Comparison of ENCODE assay signal across 1 cellular context in the genomic region with DNA sequence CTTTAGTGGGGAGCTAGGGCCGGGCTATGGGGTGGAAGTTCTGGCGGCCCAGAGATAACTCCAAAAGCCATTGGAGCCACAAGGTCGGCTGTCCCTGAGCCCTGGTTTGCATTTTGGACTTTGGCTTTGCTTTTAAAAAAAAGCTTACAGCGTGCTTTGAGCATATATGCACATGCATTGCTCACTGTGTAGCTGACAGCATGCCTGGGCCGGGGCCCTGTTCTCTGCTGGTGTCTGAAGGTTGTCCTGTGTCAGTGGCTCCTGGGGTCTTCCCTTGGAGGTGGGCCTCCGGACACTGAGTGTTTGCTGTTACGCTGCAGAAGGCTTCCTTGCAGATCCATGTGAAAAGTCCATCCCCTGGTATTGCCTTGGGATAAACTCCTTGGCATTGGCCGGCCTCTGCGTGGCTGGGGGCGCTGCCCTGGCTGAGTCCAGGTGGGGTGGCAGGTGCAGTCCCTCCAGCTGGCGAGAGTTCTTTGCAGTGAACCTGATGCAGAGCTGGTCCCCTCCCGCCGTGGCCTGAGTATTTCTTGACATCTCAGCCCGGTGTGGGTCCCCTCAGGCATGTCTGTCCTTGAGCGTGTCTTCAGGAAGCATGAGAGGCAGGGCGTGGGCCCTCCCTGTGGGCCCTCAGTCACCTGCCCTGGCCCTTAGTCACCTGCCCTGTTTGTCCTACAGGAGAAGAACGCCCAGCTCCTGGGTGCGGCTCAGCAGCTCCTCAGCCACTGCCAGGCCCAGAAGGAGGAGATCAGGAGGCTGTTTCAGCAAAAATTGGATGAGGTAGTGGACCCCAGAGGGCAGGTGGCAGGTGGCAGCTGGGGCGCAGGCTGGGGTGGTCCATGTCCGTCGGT.
A peak's percentile ranks its signal among the peaks of the same experiment; 100 is the strongest.
TF ChIP-seq lines count a peak whose summit lies in the region.

No MANE protein-coding gene starts in this region.

TF ChIP-seq in HepG2, 621 proteins besides CTCF, POLR2A, EP300 and RAD21 (continued from another document and continues in another):
- TF ChIP-seq YY1 (IDR thresholded peaks at IDR 0.05; ENCODE audit: insufficient read depth, insufficient replicate concordance, low read depth, low read length) (no peak), EZH2 (conservative IDR thresholded peaks at IDR 0.05; ENCODE audit: low read depth, low read length) (no peak), ZNF230 (CRISPR knock-in tag; IDR thresholded peaks at IDR 0.05) (peak; percentile 90; the same call in 1 of the 2 replicates), BRCA1 (CRISPR knock-in tag; IDR thresholded peaks at IDR 0.05) (peak; percentile 96), NCOA1 (CRISPR knock-in tag; IDR thresholded peaks at IDR 0.05) (0 out of 2 replicates have a peak, but pooled peaks have one; percentile 39), HNRNPUL1 (IDR thresholded peaks at IDR 0.05; ENCODE audit: low read depth, low read length) (no peak), ZNF747 (CRISPR knock-in tag; IDR thresholded peaks at IDR 0.05; ENCODE audit: borderline replicate concordance) (peak; percentile 66; the same call in 1 of the 2 replicates), SNRNP70 (IDR thresholded peaks at IDR 0.05; ENCODE audit: low read depth, low read length) (no peak), KDM3A (CRISPR knock-in tag; IDR thresholded peaks at IDR 0.05; ENCODE audit: low read depth) (no peak), PCBP1 (IDR thresholded peaks at IDR 0.05; ENCODE audit: borderline replicate concordance, low read depth, low read length) (no peak), TSC22D2 (CRISPR knock-in tag; IDR thresholded peaks at IDR 0.05; ENCODE audit: borderline replicate concordance) (peak; percentile 49; the same call in 1 of the 2 replicates), ZNF326 (CRISPR knock-in tag; IDR thresholded peaks at IDR 0.05; ENCODE audit: borderline replicate concordance) (no peak), ZMYM3 (CRISPR knock-in tag; IDR thresholded peaks at IDR 0.05) (no peak), ZNF790 (CRISPR knock-in tag; IDR thresholded peaks at IDR 0.05; ENCODE audit: borderline replicate concordance) (peak; percentile 62; the same call in 1 of the 2 replicates), CREM (IDR thresholded peaks at IDR 0.05) (no peak; the same call in 1 of the 2 replicates), CREM (CRISPR knock-in tag; IDR thresholded peaks at IDR 0.05) (no peak), SALL1 (CRISPR knock-in tag; IDR thresholded peaks at IDR 0.05) (peak; percentile 94), ATF7-NPFF (CRISPR knock-in tag; IDR thresholded peaks at IDR 0.05; ENCODE audit: low read depth) (peak; percentile 76), ZNF253 (CRISPR knock-in tag; IDR thresholded peaks at IDR 0.05; ENCODE audit: borderline replicate concordance) (peak; percentile 91; the same call in 1 of the 2 replicates), KLF9 (CRISPR knock-in tag; IDR thresholded peaks at IDR 0.05; ENCODE audit: low read depth) (peak; percentile 89; the same call in 1 of the 2 replicates), NFKB2 (CRISPR knock-in tag; IDR thresholded peaks at IDR 0.05; ENCODE audit: borderline replicate concordance) (peak; percentile 90), ZNF652 (CRISPR knock-in tag; IDR thresholded peaks at IDR 0.05; ENCODE audit: borderline replicate concordance, low read depth) (no peak), CBX1 (IDR thresholded peaks at IDR 0.05; ENCODE audit: low read depth) (no peak), ZNF749 (CRISPR knock-in tag; IDR thresholded peaks at IDR 0.05; ENCODE audit: borderline replicate concordance) (peak; percentile 88; the same call in 1 of the 2 replicates), ZNF570 (CRISPR knock-in tag; IDR thresholded peaks at IDR 0.05; ENCODE audit: borderline replicate concordance) (0 out of 2 replicates have a peak, but pooled peaks have one; percentile 80)
- TF ChIP-seq, protein P1, sequence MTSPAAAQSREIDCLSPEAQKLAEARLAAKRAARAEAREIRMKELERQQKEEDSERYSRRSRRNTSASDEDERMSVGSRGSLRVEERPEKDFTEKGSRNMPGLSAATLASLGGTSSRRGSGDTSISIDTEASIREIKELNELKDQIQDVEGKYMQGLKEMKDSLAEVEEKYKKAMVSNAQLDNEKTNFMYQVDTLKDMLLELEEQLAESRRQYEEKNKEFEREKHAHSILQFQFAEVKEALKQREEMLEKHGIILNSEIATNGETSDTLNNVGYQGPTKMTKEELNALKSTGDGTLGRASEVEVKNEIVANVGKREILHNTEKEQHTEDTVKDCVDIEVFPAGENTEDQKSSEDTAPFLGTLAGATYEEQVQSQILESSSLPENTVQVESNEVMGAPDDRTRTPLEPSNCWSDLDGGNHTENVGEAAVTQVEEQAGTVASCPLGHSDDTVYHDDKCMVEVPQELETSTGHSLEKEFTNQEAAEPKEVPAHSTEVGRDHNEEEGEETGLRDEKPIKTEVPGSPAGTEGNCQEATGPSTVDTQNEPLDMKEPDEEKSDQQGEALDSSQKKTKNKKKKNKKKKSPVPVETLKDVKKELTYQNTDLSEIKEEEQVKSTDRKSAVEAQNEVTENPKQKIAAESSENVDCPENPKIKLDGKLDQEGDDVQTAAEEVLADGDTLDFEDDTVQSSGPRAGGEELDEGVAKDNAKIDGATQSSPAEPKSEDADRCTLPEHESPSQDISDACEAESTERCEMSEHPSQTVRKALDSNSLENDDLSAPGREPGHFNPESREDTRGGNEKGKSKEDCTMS (CRISPR knock-in tag; conservative IDR thresholded peaks at IDR 0.05): no peak
- TF ChIP-seq, protein P2, sequence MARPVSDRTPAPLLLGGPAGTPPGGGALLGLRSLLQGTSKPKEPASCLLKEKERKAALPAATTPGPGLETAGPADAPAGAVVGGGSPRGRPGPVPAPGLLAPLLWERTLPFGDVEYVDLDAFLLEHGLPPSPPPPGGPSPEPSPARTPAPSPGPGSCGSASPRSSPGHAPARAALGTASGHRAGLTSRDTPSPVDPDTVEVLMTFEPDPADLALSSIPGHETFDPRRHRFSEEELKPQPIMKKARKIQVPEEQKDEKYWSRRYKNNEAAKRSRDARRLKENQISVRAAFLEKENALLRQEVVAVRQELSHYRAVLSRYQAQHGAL (CRISPR knock-in tag; IDR thresholded peaks at IDR 0.05; ENCODE audit: not compliant biosample characterization): peak; percentile 70
- TF ChIP-seq, protein P3, sequence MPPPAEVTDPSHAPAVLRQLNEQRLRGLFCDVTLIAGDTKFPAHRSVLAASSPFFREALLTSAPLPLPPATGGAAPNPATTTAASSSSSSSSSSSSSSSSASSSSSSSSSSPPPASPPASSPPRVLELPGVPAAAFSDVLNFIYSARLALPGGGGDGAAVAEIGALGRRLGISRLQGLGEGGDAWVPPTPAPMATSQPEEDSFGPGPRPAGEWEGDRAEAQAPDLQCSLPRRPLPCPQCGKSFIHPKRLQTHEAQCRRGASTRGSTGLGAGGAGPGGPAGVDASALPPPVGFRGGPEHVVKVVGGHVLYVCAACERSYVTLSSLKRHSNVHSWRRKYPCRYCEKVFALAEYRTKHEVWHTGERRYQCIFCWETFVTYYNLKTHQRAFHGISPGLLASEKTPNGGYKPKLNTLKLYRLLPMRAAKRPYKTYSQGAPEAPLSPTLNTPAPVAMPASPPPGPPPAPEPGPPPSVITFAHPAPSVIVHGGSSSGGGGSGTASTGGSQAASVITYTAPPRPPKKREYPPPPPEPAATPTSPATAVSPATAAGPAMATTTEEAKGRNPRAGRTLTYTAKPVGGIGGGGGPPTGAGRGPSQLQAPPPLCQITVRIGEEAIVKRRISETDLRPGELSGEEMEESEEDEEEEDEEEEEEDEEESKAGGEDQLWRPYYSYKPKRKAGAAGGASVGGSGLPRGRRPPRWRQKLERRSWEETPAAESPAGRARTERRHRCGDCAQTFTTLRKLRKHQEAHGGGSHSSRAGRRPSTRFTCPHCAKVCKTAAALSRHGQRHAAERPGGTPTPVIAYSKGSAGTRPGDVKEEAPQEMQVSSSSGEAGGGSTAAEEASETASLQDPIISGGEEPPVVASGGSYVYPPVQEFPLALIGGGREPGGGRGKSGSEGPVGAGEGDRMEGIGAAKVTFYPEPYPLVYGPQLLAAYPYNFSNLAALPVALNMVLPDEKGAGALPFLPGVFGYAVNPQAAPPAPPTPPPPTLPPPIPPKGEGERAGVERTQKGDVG (CRISPR knock-in tag; IDR thresholded peaks at IDR 0.05; ENCODE audit: borderline replicate concordance): no peak; the same call in 1 of the 2 replicates
- TF ChIP-seq, protein P4, sequence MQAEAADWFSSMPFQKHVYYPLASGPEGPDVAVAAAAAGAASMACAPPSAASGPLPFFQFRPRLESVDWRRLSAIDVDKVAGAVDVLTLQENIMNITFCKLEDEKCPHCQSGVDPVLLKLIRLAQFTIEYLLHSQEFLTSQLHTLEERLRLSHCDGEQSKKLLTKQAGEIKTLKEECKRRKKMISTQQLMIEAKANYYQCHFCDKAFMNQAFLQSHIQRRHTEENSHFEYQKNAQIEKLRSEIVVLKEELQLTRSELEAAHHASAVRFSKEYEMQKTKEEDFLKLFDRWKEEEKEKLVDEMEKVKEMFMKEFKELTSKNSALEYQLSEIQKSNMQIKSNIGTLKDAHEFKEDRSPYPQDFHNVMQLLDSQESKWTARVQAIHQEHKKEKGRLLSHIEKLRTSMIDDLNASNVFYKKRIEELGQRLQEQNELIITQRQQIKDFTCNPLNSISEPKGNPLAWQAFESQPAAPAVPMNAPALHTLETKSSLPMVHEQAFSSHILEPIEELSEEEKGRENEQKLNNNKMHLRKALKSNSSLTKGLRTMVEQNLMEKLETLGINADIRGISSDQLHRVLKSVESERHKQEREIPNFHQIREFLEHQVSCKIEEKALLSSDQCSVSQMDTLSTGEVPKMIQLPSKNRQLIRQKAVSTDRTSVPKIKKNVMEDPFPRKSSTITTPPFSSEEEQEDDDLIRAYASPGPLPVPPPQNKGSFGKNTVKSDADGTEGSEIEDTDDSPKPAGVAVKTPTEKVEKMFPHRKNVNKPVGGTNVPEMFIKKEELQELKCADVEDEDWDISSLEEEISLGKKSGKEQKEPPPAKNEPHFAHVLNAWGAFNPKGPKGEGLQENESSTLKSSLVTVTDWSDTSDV (CRISPR knock-in tag; IDR thresholded peaks at IDR 0.05): no peak
- TF ChIP-seq, protein P5, sequence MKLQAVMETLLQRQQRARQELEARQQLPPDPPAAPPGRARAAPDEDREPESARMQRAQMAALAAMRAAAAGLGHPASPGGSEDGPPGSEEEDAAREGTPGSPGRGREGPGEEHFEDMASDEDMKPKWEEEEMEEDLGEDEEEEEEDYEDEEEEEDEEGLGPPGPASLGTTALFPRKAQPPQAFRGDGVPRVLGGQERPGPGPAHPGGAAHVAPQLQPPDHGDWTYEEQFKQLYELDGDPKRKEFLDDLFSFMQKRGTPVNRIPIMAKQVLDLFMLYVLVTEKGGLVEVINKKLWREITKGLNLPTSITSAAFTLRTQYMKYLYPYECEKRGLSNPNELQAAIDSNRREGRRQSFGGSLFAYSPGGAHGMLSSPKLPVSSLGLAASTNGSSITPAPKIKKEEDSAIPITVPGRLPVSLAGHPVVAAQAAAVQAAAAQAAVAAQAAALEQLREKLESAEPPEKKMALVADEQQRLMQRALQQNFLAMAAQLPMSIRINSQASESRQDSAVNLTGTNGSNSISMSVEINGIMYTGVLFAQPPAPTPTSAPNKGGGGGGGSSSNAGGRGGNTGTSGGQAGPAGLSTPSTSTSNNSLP (IDR thresholded peaks at IDR 0.05; ENCODE audit: low read depth, low read length): no peak
- TF ChIP-seq, protein P6, sequence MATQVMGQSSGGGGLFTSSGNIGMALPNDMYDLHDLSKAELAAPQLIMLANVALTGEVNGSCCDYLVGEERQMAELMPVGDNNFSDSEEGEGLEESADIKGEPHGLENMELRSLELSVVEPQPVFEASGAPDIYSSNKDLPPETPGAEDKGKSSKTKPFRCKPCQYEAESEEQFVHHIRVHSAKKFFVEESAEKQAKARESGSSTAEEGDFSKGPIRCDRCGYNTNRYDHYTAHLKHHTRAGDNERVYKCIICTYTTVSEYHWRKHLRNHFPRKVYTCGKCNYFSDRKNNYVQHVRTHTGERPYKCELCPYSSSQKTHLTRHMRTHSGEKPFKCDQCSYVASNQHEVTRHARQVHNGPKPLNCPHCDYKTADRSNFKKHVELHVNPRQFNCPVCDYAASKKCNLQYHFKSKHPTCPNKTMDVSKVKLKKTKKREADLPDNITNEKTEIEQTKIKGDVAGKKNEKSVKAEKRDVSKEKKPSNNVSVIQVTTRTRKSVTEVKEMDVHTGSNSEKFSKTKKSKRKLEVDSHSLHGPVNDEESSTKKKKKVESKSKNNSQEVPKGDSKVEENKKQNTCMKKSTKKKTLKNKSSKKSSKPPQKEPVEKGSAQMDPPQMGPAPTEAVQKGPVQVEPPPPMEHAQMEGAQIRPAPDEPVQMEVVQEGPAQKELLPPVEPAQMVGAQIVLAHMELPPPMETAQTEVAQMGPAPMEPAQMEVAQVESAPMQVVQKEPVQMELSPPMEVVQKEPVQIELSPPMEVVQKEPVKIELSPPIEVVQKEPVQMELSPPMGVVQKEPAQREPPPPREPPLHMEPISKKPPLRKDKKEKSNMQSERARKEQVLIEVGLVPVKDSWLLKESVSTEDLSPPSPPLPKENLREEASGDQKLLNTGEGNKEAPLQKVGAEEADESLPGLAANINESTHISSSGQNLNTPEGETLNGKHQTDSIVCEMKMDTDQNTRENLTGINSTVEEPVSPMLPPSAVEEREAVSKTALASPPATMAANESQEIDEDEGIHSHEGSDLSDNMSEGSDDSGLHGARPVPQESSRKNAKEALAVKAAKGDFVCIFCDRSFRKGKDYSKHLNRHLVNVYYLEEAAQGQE (IDR thresholded peaks at IDR 0.05; ENCODE audit: borderline replicate concordance in 1 of 2, low read depth in 1 of 2, low read length in 2 of 2): no peak
- TF ChIP-seq, protein P7, sequence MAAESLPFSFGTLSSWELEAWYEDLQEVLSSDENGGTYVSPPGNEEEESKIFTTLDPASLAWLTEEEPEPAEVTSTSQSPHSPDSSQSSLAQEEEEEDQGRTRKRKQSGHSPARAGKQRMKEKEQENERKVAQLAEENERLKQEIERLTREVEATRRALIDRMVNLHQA (CRISPR knock-in tag; IDR thresholded peaks at IDR 0.05): no peak
- TF ChIP-seq, protein P8, sequence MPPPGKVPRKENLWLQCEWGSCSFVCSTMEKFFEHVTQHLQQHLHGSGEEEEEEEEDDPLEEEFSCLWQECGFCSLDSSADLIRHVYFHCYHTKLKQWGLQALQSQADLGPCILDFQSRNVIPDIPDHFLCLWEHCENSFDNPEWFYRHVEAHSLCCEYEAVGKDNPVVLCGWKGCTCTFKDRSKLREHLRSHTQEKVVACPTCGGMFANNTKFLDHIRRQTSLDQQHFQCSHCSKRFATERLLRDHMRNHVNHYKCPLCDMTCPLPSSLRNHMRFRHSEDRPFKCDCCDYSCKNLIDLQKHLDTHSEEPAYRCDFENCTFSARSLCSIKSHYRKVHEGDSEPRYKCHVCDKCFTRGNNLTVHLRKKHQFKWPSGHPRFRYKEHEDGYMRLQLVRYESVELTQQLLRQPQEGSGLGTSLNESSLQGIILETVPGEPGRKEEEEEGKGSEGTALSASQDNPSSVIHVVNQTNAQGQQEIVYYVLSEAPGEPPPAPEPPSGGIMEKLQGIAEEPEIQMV (CRISPR knock-in tag; IDR thresholded peaks at IDR 0.05; ENCODE audit: low read depth): peak; percentile 91; the same call in 1 of the 2 replicates
